1 cellular context compared by ENCODE assay signal in the genomic region with DNA sequence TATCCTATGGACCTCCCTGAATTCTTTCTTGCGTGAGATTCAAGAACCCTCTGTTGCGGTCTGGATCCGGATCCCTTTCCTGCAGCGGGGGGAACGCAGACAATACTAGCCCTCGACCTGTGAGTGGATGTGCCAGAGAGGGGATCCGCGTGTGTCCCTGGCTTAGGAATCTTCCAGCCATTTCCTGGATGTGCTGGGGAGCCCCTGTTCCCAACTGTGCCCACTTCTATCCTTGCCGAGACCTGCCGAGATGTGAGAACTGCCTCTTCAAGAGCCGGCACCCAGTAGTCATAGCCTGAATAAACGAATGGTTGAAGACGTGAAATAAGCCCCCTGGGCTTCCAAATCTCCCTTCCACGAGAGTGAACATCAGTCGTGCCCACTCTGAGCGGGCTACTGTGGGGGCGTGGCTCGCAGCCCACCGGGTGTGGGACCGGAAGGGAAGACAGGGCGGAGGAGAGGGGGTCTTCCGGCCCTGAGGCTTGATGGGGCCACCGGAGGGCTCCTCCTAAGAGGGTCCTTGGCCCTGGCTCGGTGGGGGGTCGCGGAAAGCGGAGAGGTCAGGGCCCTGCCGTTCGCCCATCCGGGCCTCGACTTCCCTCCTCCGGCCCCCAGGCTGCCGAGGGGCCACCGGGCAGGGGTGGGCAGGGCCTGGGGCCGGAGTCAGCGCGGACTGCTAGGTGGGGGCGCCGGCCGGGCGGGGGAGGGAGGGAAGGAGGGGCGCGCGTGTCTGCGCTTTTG.
TF ChIP-seq lines count a peak whose summit lies in the region.

No MANE protein-coding gene starts in this region.

TF ChIP-seq in H1, 55 proteins besides CTCF, POLR2A, EP300 and RAD21:
- no peak for TF ChIP-seq MAFK (IDR thresholded peaks at IDR 0.05; ENCODE audit: low read depth, low read length)
- TF ChIP-seq KDM4A (IDR thresholded peaks at IDR 0.05; ENCODE audit: low read depth, low read length, severe bottlenecking), result peak; percentile 25
- TF ChIP-seq SIN3A (conservative IDR thresholded peaks at IDR 0.05 in 1 of 2, IDR thresholded peaks at IDR 0.05 in 1 of 2; ENCODE audit: low read depth in 1 of 2, low read length in 2 of 2), result peak in 1 of 2 experiments; percentile 54; a peak in 1 of 4 replicates
- 0 out of 2 replicates have a peak, but pooled peaks have one; percentile 13 for TF ChIP-seq TAF1 (IDR thresholded peaks at IDR 0.05; ENCODE audit: low read depth, low read length)
TF ChIP-seq in H1: peak in this region for 3.
